Comparison of ENCODE assay signal across 8 cellular contexts in the genomic region with DNA sequence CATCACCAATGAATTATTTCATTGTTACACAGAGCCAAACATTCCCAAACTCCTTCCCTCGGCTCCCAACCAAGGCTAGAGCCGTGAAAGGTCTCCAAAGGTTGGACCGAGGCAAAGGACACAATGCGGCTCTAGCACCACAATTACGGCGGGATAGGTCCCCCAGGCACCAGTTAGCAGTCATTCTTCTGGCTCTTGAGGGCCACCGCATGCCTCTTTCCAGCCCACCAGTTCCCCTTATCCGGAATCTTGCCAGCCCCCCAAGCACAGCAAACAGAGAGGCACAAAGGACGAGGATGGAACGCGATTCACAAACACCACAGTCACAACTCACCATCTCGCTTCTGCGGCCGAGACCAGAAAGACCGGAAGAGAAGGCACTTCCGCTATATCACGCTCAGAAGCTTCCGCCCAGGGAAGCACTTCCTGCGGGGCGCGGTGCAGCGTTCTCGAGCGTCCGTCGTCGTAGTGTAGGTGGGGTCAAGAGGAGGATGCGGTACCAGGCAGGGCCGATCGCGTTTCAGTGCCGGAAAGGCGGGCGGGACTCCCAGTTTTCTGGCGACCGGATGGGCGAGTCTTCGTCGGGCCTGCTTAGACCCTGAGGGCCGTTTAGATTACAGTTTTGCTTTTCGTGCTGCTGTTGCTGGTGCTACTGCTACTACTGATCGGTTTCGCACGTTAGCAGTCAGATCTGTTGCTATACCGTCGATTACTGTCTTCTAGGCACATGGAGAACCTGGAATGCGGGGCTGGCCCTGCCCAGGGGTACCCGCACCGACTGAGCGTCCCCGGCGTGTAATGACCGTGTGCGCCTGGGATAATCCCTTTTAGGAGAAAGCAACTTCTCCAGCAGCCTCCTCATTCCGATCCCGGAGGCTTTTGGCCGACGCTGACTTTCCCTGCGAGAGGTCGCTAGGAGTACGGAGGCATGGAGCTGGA. TPM values are rescaled to one million over a fixed set of nuclear protein-coding genes. Genes with fewer than 3 reads are reported as not detected.
DNase-seq lines count a peak whose midpoint lies in the region; ATAC-seq and TF ChIP-seq lines count a peak whose summit lies in the region.

A gene (minus strand): TSS at position 374 of the 939 bp plus-strand sequence. CDS start 37 bp downstream, at position 337.

- TF ChIP-seq POLR2A in erythroblast (IDR thresholded peaks at IDR 0.05; ENCODE audit: low read length) = peak; percentile 99

- no peaks in the 10 kb centered on the region for H3K27me3 Mint-ChIP-seq in activated T-cell treated with anti-CD3 and anti-CD28 coated beads, Interleukin-2, amount 50 U/mL, for 24 hours

- no peaks in the 10 kb centered on the region for H3K9me3 Mint-ChIP-seq in activated T-cell treated with anti-CD3 and anti-CD28 coated beads, Interleukin-2, amount 50 U/mL, for 24 hours

- H3K27me3 ChIP-seq in mucosa of stomach (ENCODE audit: control insufficient read depth, insufficient read depth, low read length) = no peaks in the 10 kb centered on the region

- peaks cover 52% of the 10 kb centered on the region for H3K4me1 Mint-ChIP-seq in activated T-cell treated with anti-CD3 and anti-CD28 coated beads, Interleukin-2, amount 50 U/mL, for 24 hours (ENCODE audit: low read depth)

- H3K4me3 Mint-ChIP-seq in activated T-cell treated with anti-CD3 and anti-CD28 coated beads, Interleukin-2, amount 50 U/mL, for 24 hours = peak within 1 kb of the TSS; percentile 100

- H3K36me3 Mint-ChIP-seq in activated T-cell treated with anti-CD3 and anti-CD28 coated beads, Interleukin-2, amount 50 U/mL, for 24 hours (ENCODE audit: low read depth) = peaks cover 56% of the 10 kb centered on the region

- in situ Hi-C loops in KBM-7 (cut with MboI; ENCODE audit: low pct_unique_long_range_greater_than_20kb, low sequenced_read_pairs) = no loop called here

- H3K4me3 ChIP-seq in mucosa of stomach (ENCODE audit: low read length) = peak within 1 kb of the TSS; percentile 98

- peak within 1 kb of the TSS; percentile 99 for H3K9ac ChIP-seq in mucosa of stomach (ENCODE audit: low read length)

- H3K36me3 ChIP-seq in mucosa of stomach (ENCODE audit: control insufficient read depth, insufficient read depth, low read length) = peaks cover 6% of the 10 kb centered on the region

- no peaks in the 10 kb centered on the region for H3K9me3 ChIP-seq in mucosa of stomach (ENCODE audit: control insufficient read depth, low read length)

- H3K27ac Mint-ChIP-seq in activated T-cell treated with anti-CD3 and anti-CD28 coated beads, Interleukin-2, amount 50 U/mL, for 24 hours = peak within 1 kb of the TSS; percentile 100

- peak; percentile 98 for DNase-seq in DMS153 treated with DMSO at 0.1 percent for 48 hours (lab: John Stamatoyannopoulos, UW; ENCODE audit: unreplicated experiment)
- DNase-seq in KBM-7 = peak; percentile 97
- peak; percentile 91 for DNase-seq in activated T-cell treated with anti-CD3 and anti-CD28 coated beads, Interleukin-2, amount 50 U/mL, for 24 hours
- DNase-seq in erythroblast (lab: John Stamatoyannopoulos, UW) = peak; percentile 98 to 99
- peak; percentile 78 to 81 for DNase-seq in stimulated activated CD8-positive, alpha-beta memory T cell treated with anti-CD3 and anti-CD28 coated beads, Interleukin-7, amount 100 ng/mL, for 1 hour (ENCODE audit: low read depth in 2 of 2)

- H3K4me1 ChIP-seq in mucosa of stomach (ENCODE audit: control insufficient read depth, insufficient read depth, low read length) = peaks cover 23% of the 10 kb centered on the region

- ATAC-seq in GM21717 (IDR thresholded peaks at IDR 0.05; ENCODE audit: unreplicated experiment) = peak; percentile 95

TF ChIP-seq in PFSK-1, 5 proteins besides CTCF, POLR2A, EP300 and RAD21:
- peak; percentile 42; the same call in 1 of the 2 replicates for TF ChIP-seq SIN3A (IDR thresholded peaks at IDR 0.05; ENCODE audit: borderline replicate concordance, insufficient read depth, low read length)
- TF ChIP-seq TAF1 (IDR thresholded peaks at IDR 0.05; ENCODE audit: borderline replicate concordance, insufficient read depth, low read length) = peak; percentile 98
- TF ChIP-seq POLR2AphosphoS5 (IDR thresholded peaks at IDR 0.05; ENCODE audit: low read depth, low read length) = peak; percentile 99
- TF ChIP-seq, protein P1, sequence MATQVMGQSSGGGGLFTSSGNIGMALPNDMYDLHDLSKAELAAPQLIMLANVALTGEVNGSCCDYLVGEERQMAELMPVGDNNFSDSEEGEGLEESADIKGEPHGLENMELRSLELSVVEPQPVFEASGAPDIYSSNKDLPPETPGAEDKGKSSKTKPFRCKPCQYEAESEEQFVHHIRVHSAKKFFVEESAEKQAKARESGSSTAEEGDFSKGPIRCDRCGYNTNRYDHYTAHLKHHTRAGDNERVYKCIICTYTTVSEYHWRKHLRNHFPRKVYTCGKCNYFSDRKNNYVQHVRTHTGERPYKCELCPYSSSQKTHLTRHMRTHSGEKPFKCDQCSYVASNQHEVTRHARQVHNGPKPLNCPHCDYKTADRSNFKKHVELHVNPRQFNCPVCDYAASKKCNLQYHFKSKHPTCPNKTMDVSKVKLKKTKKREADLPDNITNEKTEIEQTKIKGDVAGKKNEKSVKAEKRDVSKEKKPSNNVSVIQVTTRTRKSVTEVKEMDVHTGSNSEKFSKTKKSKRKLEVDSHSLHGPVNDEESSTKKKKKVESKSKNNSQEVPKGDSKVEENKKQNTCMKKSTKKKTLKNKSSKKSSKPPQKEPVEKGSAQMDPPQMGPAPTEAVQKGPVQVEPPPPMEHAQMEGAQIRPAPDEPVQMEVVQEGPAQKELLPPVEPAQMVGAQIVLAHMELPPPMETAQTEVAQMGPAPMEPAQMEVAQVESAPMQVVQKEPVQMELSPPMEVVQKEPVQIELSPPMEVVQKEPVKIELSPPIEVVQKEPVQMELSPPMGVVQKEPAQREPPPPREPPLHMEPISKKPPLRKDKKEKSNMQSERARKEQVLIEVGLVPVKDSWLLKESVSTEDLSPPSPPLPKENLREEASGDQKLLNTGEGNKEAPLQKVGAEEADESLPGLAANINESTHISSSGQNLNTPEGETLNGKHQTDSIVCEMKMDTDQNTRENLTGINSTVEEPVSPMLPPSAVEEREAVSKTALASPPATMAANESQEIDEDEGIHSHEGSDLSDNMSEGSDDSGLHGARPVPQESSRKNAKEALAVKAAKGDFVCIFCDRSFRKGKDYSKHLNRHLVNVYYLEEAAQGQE (IDR thresholded peaks at IDR 0.05; ENCODE audit: insufficient read depth in 1 of 2, low read depth in 2 of 2, low read length in 2 of 2) = peak; percentile 30 to 64; a peak in 1 of 4 replicates
- TF ChIP-seq FOXP2 (optimal IDR thresholded peaks at IDR 0.05; ENCODE audit: borderline replicate concordance, extremely low read depth, extremely low read length, insufficient read depth) = peak; percentile 92

RNA-seq across cellular contexts. Expression of the gene that starts here (rescaled TPM):
- polyA plus RNA-seq in PFSK-1 (2012; ENCODE audit: insufficient read length, low read depth) = 3,646 TPM

Comparison
In these comparisons a context has a peak if more than half of its experiments do, and no peak if none do; other contexts are left out.
1. Peak in every context shown above with its lines: DNase-seq, ATAC-seq and H3K4me3 ChIP-seq.